In genomic region chr5:113489299-113489698, GRCh38 we compare ENCODE assay signal across 8 cellular contexts. TPM values are rescaled to one million over a fixed set of nuclear protein-coding genes. Genes with fewer than 3 reads are reported as not detected.
DNase-seq lines count a peak whose midpoint lies in the region; ATAC-seq, FAIRE-seq and TF ChIP-seq lines count a peak whose summit lies in the region.

No MANE protein-coding gene starts in this region.

- POLR2A ChIA-PET in AG04449 (lab: Yijun Ruan, JAX), result no interaction called here

- no peaks in the 10 kb centered on the region for H3K36me3 Mint-ChIP-seq in activated T-helper 17 cell treated with anti-CD3 and anti-CD28 coated beads, Interleukin-2, amount 50 U/mL, for 72 hours (ENCODE audit: low read depth)

- FAIRE-seq in GM19239 (lab: Jason Lieb, UNC), result no peak

- H3K4me3 ChIP-seq in AG04449 (ENCODE audit: low read depth, low read length) (no peak overlapping the region), iPS-20b (ENCODE audit: low read length) (peak overlapping the region; percentile 89)

- no peak overlapping the region for H3K27ac ChIP-seq in iPS-20b (ENCODE audit: low read length)

- peaks cover 42% of the 10 kb centered on the region for H3K27me3 ChIP-seq in iPS-20b (ENCODE audit: insufficient read depth, low read length)

- peaks cover 34% of the 10 kb centered on the region for H3K27me3 Mint-ChIP-seq in activated T-helper 17 cell treated with anti-CD3 and anti-CD28 coated beads, Interleukin-2, amount 50 U/mL, for 72 hours

- H3K4me1 Mint-ChIP-seq in activated T-helper 17 cell treated with anti-CD3 and anti-CD28 coated beads, Interleukin-2, amount 50 U/mL, for 72 hours, result no peaks in the 10 kb centered on the region

- no peak for TF ChIP-seq CTCF in AG04449 (IDR thresholded peaks at IDR 0.05; ENCODE audit: insufficient read depth, low read length, missing control alignments)

- H3K27ac Mint-ChIP-seq in activated T-helper 17 cell treated with anti-CD3 and anti-CD28 coated beads, Interleukin-2, amount 50 U/mL, for 72 hours, result no peak overlapping the region

- peak overlapping the region; percentile 77 for H3K4me3 Mint-ChIP-seq in activated T-helper 17 cell treated with anti-CD3 and anti-CD28 coated beads, Interleukin-2, amount 50 U/mL, for 72 hours

- CTCF ChIA-PET in AG04449 (lab: Yijun Ruan, JAX), result interaction anchor here (0.8 to 2.4 kb wide), 5 partner anchors 21 to 493 kb away, joined by 3 to 11 read pairs (median 4); no protein-coding TSS in a partner anchor

- H3K9me3 Mint-ChIP-seq in activated T-helper 17 cell treated with anti-CD3 and anti-CD28 coated beads, Interleukin-2, amount 50 U/mL, for 72 hours, result peaks cover 7% of the 10 kb centered on the region

- peak; percentile 89 for ATAC-seq in GM18870 (IDR thresholded peaks at IDR 0.05; ENCODE audit: unreplicated experiment)
- ATAC-seq in activated T-helper 17 cell treated with anti-CD3 and anti-CD28 coated beads, Interleukin-2, amount 50 U/mL, for 72 hours (replicated peaks), result peak; percentile 73

- H3K4me1 ChIP-seq in iPS-20b (ENCODE audit: insufficient read depth, low read length), result peaks cover 6% of the 10 kb centered on the region; the same call in 1 of the 2 replicates

- DNase-seq in AG04449 (ENCODE audit: low read depth, low spot score) (peak; percentile 95), HS-5 (ENCODE audit: low read depth) (peak; percentile 95), NCI-H774 (lab: John Stamatoyannopoulos, UW) (no peak), GM19239 (ENCODE audit: insufficient read length, low spot score) (no peak), cerebellum (ENCODE audit: low spot score) (no peak)

- H3K36me3 ChIP-seq in iPS-20b (ENCODE audit: insufficient read depth, low read depth, low read length), result no peaks in the 10 kb centered on the region

- H3K9ac ChIP-seq in iPS-20b (ENCODE audit: low read depth, low read length), result no peak overlapping the region

- H3K9me3 ChIP-seq in iPS-20b (ENCODE audit: insufficient read depth, low read depth, low read length), result peaks cover 24% of the 10 kb centered on the region

RNA-seq across cellular contexts. Expression of gene MCC, which starts 1.0 kb away (rescaled TPM):
- total RNA-seq in activated T-helper 17 cell treated with anti-CD3 and anti-CD28 coated beads, Interleukin-2, amount 50 U/mL, for 72 hours, result 1 to 10 TPM; 4.3 TPM
- total RNA-seq in cerebellum, result 61.1 TPM

RNA-seq across cellular contexts. Expression of gene YTHDC2, which starts 24.2 kb away (rescaled TPM):
- 10 to 100 TPM; 21.0 to 26.4 TPM for total RNA-seq in activated T-helper 17 cell treated with anti-CD3 and anti-CD28 coated beads, Interleukin-2, amount 50 U/mL, for 72 hours
- total RNA-seq in cerebellum, result 66.2 TPM

RNA-seq across cellular contexts. Expression of gene TSSK1B, which starts 54.5 kb away (rescaled TPM):
- not detected for total RNA-seq in activated T-helper 17 cell treated with anti-CD3 and anti-CD28 coated beads, Interleukin-2, amount 50 U/mL, for 72 hours
- 0.73 TPM for total RNA-seq in cerebellum

Comparison
In these comparisons a context has a peak if more than half of its experiments do, and no peak if none do; other contexts are left out.
1. DNase-seq: peak in AG04449 (single experiment) and HS-5 (single experiment); none in NCI-H774 (single experiment), GM19239 (single experiment) and cerebellum (single experiment).
2. RNA of gene MCC, which starts 1.0 kb away (total RNA-seq): 61.1 TPM in cerebellum (single experiment); 4.3 TPM in activated T-helper 17 cell treated with anti-CD3 and anti-CD28 coated beads, Interleukin-2, amount 50 U/mL, for 72 hours; every median in the first group is over 10 times any median in the second.